ENCODE assay signal across 9 cellular contexts in genomic region chr5:127525181-127525580, GRCh38.
"Had no signal": no experiment of that assay in that cellular context is flagged by ENCODE, and none has a peak within 500 bp of the region (broad histone marks: within the 10 kb centered on the region; RNA-seq: fewer than 3 reads in every experiment).

No MANE protein-coding gene starts in this region.

- DNase-seq: H9, HCEC 1CT, HFFc6, KG1 had no signal

- H3K4me3 ChIP-seq: GM23338 had no signal

- FAIRE-seq: H1, H54, HepG2 had no signal

- ATAC-seq: GM23338, HepG2 had no signal

- H3K27ac ChIP-seq: HL-60 had no signal

- H2AFZ ChIP-seq: GM23338 had no signal

- H3K4me2 ChIP-seq: GM23338 had no signal
